ENCODE assay signal across 1 cellular context in the genomic region with DNA sequence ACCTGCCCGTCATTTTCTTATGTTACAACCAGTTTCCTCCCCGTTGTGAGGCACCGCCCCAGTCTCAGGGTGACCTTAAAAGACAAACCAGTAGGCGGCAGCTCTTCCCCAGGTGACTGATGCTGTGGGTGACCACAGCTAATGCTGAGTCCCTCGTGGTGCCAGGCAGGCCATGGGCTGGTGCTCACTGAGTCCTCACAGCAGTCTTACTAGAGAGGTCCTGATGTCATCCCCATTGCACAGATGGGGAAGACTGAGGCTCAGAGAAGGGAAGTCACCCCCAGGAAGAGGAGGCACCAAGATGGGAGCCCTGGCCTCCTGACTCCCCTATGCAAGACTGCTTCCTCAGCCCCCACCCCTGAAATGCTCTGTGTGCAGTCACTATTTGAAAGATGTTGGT.
A peak's percentile ranks its signal among the peaks of the same experiment; 100 is the strongest.
TF ChIP-seq lines count a peak whose summit lies in the region.

No MANE protein-coding gene starts in this region.

TF ChIP-seq in H1, 55 proteins besides CTCF, POLR2A, EP300 and RAD21:
- TF ChIP-seq SP2 (IDR thresholded peaks at IDR 0.05; ENCODE audit: low read length) (no peak), KDM1A (IDR thresholded peaks at IDR 0.05; ENCODE audit: borderline replicate concordance, low read length) (peak; percentile 63; the same call in 1 of the 2 replicates), TAF1 (IDR thresholded peaks at IDR 0.05; ENCODE audit: low read depth, low read length) (no peak)
